ENCODE assay signal across 12 cellular contexts in the genomic region with DNA sequence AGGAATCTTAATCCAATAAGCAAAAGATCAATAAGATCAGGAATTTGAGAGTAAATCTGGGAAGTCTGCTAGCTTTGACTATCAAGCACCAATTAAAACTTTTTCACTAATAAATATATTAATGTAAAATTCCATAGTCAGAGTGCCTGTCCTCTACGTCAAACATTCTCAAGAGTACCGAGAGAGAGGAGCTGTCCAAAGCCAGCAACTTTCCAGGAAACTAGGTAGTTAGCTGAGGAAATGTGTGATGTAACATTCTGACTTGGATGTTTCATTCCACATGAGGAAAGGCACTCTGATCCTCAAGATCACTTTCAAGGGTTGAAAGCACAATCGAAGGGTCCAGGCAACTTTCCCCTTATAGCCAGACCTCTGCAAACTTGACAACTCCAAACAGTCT.
A peak's percentile ranks its signal among the peaks of the same experiment; 100 is the strongest.
DNase-seq lines count a peak whose midpoint lies in the region; ATAC-seq and TF ChIP-seq lines count a peak whose summit lies in the region.
"Had no signal": no experiment of that assay in that cellular context is flagged by ENCODE, and none has a peak within 500 bp of the region (broad histone marks: within the 10 kb centered on the region; RNA-seq: fewer than 3 reads in every experiment).

No MANE protein-coding gene starts in this region.

- intact Hi-C loops in upper lobe of right lung (cut with DNase I) = no loop called here

- H3K4me3 Mint-ChIP-seq in CD8-positive, alpha-beta memory T cell = no peak overlapping the region

- no peaks in the 10 kb centered on the region for H3K4me1 ChIP-seq in HEK293 (ENCODE audit: control insufficient read depth, insufficient read depth, low read length)
- no peaks in the 10 kb centered on the region for H3K4me1 ChIP-seq in upper lobe of right lung
- no peaks in the 10 kb centered on the region for H3K4me1 ChIP-seq in CD8-positive, alpha-beta memory T cell (ENCODE audit: insufficient read depth, low read length)
- H3K4me1 ChIP-seq: A549, BE2C had no signal

- no peaks in the 10 kb centered on the region for H3K9me3 ChIP-seq in HEK293 (ENCODE audit: control insufficient read depth, insufficient read depth, low read depth, low read length)
- H3K9me3 ChIP-seq in upper lobe of right lung = no peaks in the 10 kb centered on the region
- no peaks in the 10 kb centered on the region for H3K9me3 ChIP-seq in CD8-positive, alpha-beta memory T cell (ENCODE audit: low read length)
- H3K9me3 ChIP-seq: A549, BE2C had no signal

- ATAC-seq in upper lobe of right lung = peak; percentile 39
- ATAC-seq: A549, HCT116 had no signal

- peaks cover 0 to 2% of the 10 kb centered on the region in 2 donors for H3K27me3 Mint-ChIP-seq in CD8-positive, alpha-beta memory T cell

- no peaks in the 10 kb centered on the region for H3K9me3 Mint-ChIP-seq in CD8-positive, alpha-beta memory T cell

- H3K27ac ChIP-seq in HEK293 (ENCODE audit: extremely low read depth, low read depth, low read length) = no peak overlapping the region
- H3K27ac ChIP-seq in upper lobe of right lung = no peak overlapping the region
- H3K27ac ChIP-seq in CD8-positive, alpha-beta memory T cell (ENCODE audit: low read depth, low read length) = no peak overlapping the region
- H3K27ac ChIP-seq: A549, C4-2B had no signal

- CTCF ChIA-PET in HEK293 (lab: Yijun Ruan, JAX) = no interaction called here
- CTCF ChIA-PET in CD8-positive, alpha-beta memory T cell (lab: Charles Lee) = no interaction called here

- TF ChIP-seq CTCF in HEK293 (tag by site-specific recombination; IDR thresholded peaks at IDR 0.05) = no peak
- no peak for TF ChIP-seq CTCF in upper lobe of right lung (IDR thresholded peaks at IDR 0.05)

- H3K27ac Mint-ChIP-seq in CD8-positive, alpha-beta memory T cell = no peak overlapping the region

- H3K27me3 ChIP-seq in upper lobe of right lung = no peaks in the 10 kb centered on the region
- H3K27me3 ChIP-seq in CD8-positive, alpha-beta memory T cell (ENCODE audit: insufficient read depth, low read length, poor library complexity, severe bottlenecking) = no peaks in the 10 kb centered on the region
- H3K27me3 ChIP-seq: BE2C had no signal

- no peaks in the 10 kb centered on the region for H3K36me3 ChIP-seq in HEK293 (ENCODE audit: control insufficient read depth in 2 of 2, insufficient read depth in 1 of 2, low read length in 2 of 2)
- no peaks in the 10 kb centered on the region for H3K36me3 ChIP-seq in upper lobe of right lung
- H3K36me3 ChIP-seq in CD8-positive, alpha-beta memory T cell (ENCODE audit: insufficient read depth, low read length) = no peaks in the 10 kb centered on the region
- H3K36me3 ChIP-seq: BE2C had no signal

- peak; percentile 10 for DNase-seq in iris pigment epithelial cell (ENCODE audit: low read depth)
- no peak for DNase-seq in upper lobe of right lung
- DNase-seq in CD8-positive, alpha-beta memory T cell = no peak
- DNase-seq in NCI-H1694 treated with DMSO at 0.1 percent for 48 hours (lab: John Stamatoyannopoulos, UW) = no peak
- DNase-seq: BE2C, DMS 273 treated with DMSO at 0.1 percent for 48 hours, IMR-90 had no signal

- H3K4me3 ChIP-seq in HEK293 (ENCODE audit: low read depth, low read length) (no peak overlapping the region), upper lobe of right lung (no peak overlapping the region)
- H3K4me3 ChIP-seq in CD8-positive, alpha-beta memory T cell (ENCODE audit: low read length) = no peak overlapping the region
- H3K4me3 ChIP-seq: A549 had no signal

- POLR2A ChIA-PET in HEK293 (lab: Yijun Ruan, JAX) = no interaction called here
- POLR2A ChIA-PET in CD8-positive, alpha-beta memory T cell (lab: Charles Lee) = no interaction called here

- H3K36me3 Mint-ChIP-seq in CD8-positive, alpha-beta memory T cell = no peaks in the 10 kb centered on the region

- no peaks in the 10 kb centered on the region for H3K4me1 Mint-ChIP-seq in CD8-positive, alpha-beta memory T cell

TF ChIP-seq in HEK293, 187 proteins besides CTCF, POLR2A, EP300 and RAD21:
- TF ChIP-seq, protein P1, sequence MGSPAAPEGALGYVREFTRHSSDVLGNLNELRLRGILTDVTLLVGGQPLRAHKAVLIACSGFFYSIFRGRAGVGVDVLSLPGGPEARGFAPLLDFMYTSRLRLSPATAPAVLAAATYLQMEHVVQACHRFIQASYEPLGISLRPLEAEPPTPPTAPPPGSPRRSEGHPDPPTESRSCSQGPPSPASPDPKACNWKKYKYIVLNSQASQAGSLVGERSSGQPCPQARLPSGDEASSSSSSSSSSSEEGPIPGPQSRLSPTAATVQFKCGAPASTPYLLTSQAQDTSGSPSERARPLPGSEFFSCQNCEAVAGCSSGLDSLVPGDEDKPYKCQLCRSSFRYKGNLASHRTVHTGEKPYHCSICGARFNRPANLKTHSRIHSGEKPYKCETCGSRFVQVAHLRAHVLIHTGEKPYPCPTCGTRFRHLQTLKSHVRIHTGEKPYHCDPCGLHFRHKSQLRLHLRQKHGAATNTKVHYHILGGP (tag by site-specific recombination; IDR thresholded peaks at IDR 0.05) = 0 out of 2 replicates have a peak, but pooled peaks have one; percentile 48
- TF ChIP-seq, protein P2, sequence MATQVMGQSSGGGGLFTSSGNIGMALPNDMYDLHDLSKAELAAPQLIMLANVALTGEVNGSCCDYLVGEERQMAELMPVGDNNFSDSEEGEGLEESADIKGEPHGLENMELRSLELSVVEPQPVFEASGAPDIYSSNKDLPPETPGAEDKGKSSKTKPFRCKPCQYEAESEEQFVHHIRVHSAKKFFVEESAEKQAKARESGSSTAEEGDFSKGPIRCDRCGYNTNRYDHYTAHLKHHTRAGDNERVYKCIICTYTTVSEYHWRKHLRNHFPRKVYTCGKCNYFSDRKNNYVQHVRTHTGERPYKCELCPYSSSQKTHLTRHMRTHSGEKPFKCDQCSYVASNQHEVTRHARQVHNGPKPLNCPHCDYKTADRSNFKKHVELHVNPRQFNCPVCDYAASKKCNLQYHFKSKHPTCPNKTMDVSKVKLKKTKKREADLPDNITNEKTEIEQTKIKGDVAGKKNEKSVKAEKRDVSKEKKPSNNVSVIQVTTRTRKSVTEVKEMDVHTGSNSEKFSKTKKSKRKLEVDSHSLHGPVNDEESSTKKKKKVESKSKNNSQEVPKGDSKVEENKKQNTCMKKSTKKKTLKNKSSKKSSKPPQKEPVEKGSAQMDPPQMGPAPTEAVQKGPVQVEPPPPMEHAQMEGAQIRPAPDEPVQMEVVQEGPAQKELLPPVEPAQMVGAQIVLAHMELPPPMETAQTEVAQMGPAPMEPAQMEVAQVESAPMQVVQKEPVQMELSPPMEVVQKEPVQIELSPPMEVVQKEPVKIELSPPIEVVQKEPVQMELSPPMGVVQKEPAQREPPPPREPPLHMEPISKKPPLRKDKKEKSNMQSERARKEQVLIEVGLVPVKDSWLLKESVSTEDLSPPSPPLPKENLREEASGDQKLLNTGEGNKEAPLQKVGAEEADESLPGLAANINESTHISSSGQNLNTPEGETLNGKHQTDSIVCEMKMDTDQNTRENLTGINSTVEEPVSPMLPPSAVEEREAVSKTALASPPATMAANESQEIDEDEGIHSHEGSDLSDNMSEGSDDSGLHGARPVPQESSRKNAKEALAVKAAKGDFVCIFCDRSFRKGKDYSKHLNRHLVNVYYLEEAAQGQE (tag by site-specific recombination; IDR thresholded peaks at IDR 0.05) = peak; percentile 78
- TF ChIP-seq GLI4 (tag by site-specific recombination; IDR thresholded peaks at IDR 0.05) = no peak
TF ChIP-seq in HEK293: peak in this region for 2.

TF ChIP-seq in PFSK-1, 5 proteins besides CTCF, POLR2A, EP300 and RAD21:
- TF ChIP-seq, protein P2 (IDR thresholded peaks at IDR 0.05; ENCODE audit: insufficient read depth in 1 of 2, low read depth in 2 of 2, low read length in 2 of 2) = peak; percentile 20 to 86; a peak in 2 of 4 replicates
- no peak for TF ChIP-seq SIN3A (IDR thresholded peaks at IDR 0.05; ENCODE audit: borderline replicate concordance, insufficient read depth, low read length)
- TF ChIP-seq TAF1 (IDR thresholded peaks at IDR 0.05; ENCODE audit: borderline replicate concordance, insufficient read depth, low read length) = no peak
- no peak for TF ChIP-seq POLR2AphosphoS5 (IDR thresholded peaks at IDR 0.05; ENCODE audit: low read depth, low read length)
TF ChIP-seq in PFSK-1: peak in this region for 1.
